Comparison of ENCODE assay signal across 29 cellular contexts in genomic region chr2:220885593-220885992, GRCh38.
"Had no signal": no experiment of that assay in that cellular context is flagged by ENCODE, and none has a peak within 500 bp of the region (broad histone marks: within the 10 kb centered on the region; RNA-seq: fewer than 3 reads in every experiment).

No MANE protein-coding gene starts in this region.

- FAIRE-seq: endometrium, endothelial cell of umbilical vein, frontal cortex had no signal

- H3K27ac Mint-ChIP-seq: dendritic cell treated with granulocyte-macrophage colony-stimulating factor and Interleukin-4, amounts not matched to agents 40 ng/mL and 50 ng/mL, for 4 days; effector memory CD8-positive, alpha-beta T cell; endodermal cell had no signal

- H3K27ac ChIP-seq: colonic mucosa, coronary artery, dorsolateral prefrontal cortex, epithelial cell of prostate, esophagus muscularis mucosa, esophagus squamous epithelium, foreskin keratinocyte, gastrocnemius medialis, gastroesophageal sphincter, heart left ventricle, heart right ventricle, hepatocyte had no signal

- H2AFZ ChIP-seq: hepatocyte had no signal

- ATAC-seq: effector memory CD8-positive, alpha-beta T cell; esophagus mucosa; foreskin keratinocyte; gastrocnemius medialis; gastroesophageal sphincter; heart left ventricle; heart right ventricle had no signal

- H3K4me1 ChIP-seq: colonic mucosa, esophagus muscularis mucosa, gastroesophageal sphincter, heart left ventricle, heart right ventricle had no signal

- H3K4me3 ChIP-seq: colonic mucosa, coronary artery, dorsolateral prefrontal cortex, esophagus muscularis mucosa, esophagus squamous epithelium, gastrocnemius medialis, gastroesophageal sphincter, heart left ventricle, heart right ventricle, hepatocyte had no signal

- H3K4me3 Mint-ChIP-seq: dendritic cell treated with granulocyte-macrophage colony-stimulating factor and Interleukin-4, amounts not matched to agents 40 ng/mL and 50 ng/mL, for 4 days; effector memory CD8-positive, alpha-beta T cell; endodermal cell had no signal

- H3K9me3 Mint-ChIP-seq: effector memory CD8-positive, alpha-beta T cell; endodermal cell had no signal

- H3K36me3 ChIP-seq: colonic mucosa, esophagus muscularis mucosa, esophagus squamous epithelium, gastrocnemius medialis, gastroesophageal sphincter, heart left ventricle, heart right ventricle had no signal

- H3K27me3 Mint-ChIP-seq: dendritic cell treated with granulocyte-macrophage colony-stimulating factor and Interleukin-4, amounts not matched to agents 40 ng/mL and 50 ng/mL, for 4 days had no signal

- H3K9me3 ChIP-seq: colonic mucosa, esophagus muscularis mucosa, esophagus squamous epithelium, gastrocnemius medialis, gastroesophageal sphincter, heart left ventricle, heart right ventricle had no signal

- H3K27me3 ChIP-seq: colonic mucosa, esophagus muscularis mucosa, esophagus squamous epithelium, foreskin keratinocyte, gastrocnemius medialis, gastroesophageal sphincter, heart left ventricle, heart right ventricle, hepatocyte had no signal

- DNase-seq: colonic mucosa; cortex of kidney; dermis blood vessel endothelial cell; dorsolateral prefrontal cortex; effector CD4-positive, alpha-beta T cell; effector CD8-positive, alpha-beta T cell; effector memory CD4-positive, alpha-beta T cell; effector memory CD8-positive, alpha-beta T cell; endodermal cell; erythroblast; esophagus squamous epithelium; foreskin fibroblast; foreskin keratinocyte; foreskin melanocyte; gastrocnemius medialis; glutamatergic neuron; head of caudate nucleus; heart left ventricle; heart right ventricle had no signal

- H3K4me2 ChIP-seq: hepatocyte had no signal

- H3K79me2 ChIP-seq: hepatocyte had no signal
